ENCODE assay signal across 17 cellular contexts in the genomic region with DNA sequence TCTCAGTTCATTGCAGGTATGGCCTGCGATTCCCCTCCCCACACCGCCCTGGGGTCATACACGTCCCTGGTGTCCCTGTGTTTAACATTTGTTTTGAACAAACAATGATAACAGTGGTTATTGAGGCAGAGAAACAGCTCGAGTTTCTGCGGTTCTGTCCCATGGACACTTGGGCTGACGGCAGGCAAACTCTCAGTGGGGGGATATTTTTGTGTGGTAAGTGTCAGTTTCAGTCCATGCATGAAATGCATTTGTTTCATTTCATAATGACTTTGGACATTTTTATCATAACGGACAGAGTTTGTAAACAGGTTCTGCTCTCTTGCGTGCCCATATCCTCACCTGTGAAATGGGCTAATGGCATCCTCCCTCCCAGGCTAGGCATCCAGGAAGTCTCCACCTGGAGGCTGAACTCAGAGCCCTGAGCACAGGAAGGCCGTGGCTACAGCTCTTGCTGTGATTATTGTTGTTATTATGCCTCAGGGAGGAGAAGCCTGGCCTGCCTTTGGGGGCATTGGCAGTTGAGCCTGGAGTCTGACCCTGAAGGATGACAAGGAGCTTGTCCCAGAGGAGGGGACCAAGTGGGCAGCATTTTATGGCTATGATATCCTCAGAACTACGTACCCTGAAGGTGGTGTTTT.
"Had no signal": no experiment of that assay in that cellular context is flagged by ENCODE, and none has a peak within 500 bp of the region (broad histone marks: within the 10 kb centered on the region; RNA-seq: fewer than 3 reads in every experiment).

No MANE protein-coding gene starts in this region.

- H3K9me3 ChIP-seq: esophagus muscularis mucosa, ovary, suprapubic skin, transverse colon, vagina had no signal

- H3K27ac ChIP-seq: esophagus muscularis mucosa, ovary, suprapubic skin, transverse colon, vagina, WERI-Rb-1 had no signal

- H3K27me3 Mint-ChIP-seq: activated naive CD8-positive, alpha-beta T cell; naive thymus-derived CD8-positive, alpha-beta T cell; stimulated activated naive CD8-positive, alpha-beta T cell treated with anti-CD3 and anti-CD28 coated beads, Interleukin-15, amount 100 ng/mL, for 72 hours had no signal

- H3K4me3 ChIP-seq: esophagus muscularis mucosa, ovary, smooth muscle cell, suprapubic skin, transverse colon, vagina had no signal

- H3K36me3 Mint-ChIP-seq: activated naive CD8-positive, alpha-beta T cell; immature natural killer cell had no signal

- H3K4me1 ChIP-seq: esophagus muscularis mucosa, transverse colon had no signal

- H3K27me3 ChIP-seq: esophagus muscularis mucosa, ovary, suprapubic skin, transverse colon, vagina had no signal

- DNase-seq: activated CD4-positive, alpha-beta T cell treated with anti-CD3 and anti-CD28 coated beads, Interleukin-2, amount 50 U/mL, for 4 hours; effector CD8-positive, alpha-beta T cell; immature natural killer cell; mesenchymal stem cell; naive thymus-derived CD8-positive, alpha-beta T cell; ovary; stimulated activated CD4-positive, alpha-beta T cell treated with anti-CD3 and anti-CD28 coated beads, Interleukin-4, amount 100 ng/mL, for 1 hour; stimulated activated naive CD8-positive, alpha-beta T cell treated with anti-CD3 and anti-CD28 coated beads, Interleukin-15, amount 100 ng/mL, for 72 hours; WERI-Rb-1 had no signal

- H3K36me3 ChIP-seq: esophagus muscularis mucosa, ovary, suprapubic skin, transverse colon, vagina, WERI-Rb-1 had no signal

- H3K4me3 Mint-ChIP-seq: activated naive CD8-positive, alpha-beta T cell; dendritic cell treated with granulocyte-macrophage colony-stimulating factor and Interleukin-4, amounts not matched to agents 40 ng/mL and 50 ng/mL, for 4 days; immature natural killer cell; naive thymus-derived CD8-positive, alpha-beta T cell; stimulated activated naive CD8-positive, alpha-beta T cell treated with anti-CD3 and anti-CD28 coated beads, Interleukin-15, amount 100 ng/mL, for 72 hours had no signal

- H3K4me1 Mint-ChIP-seq: immature natural killer cell; stimulated activated naive CD8-positive, alpha-beta T cell treated with anti-CD3 and anti-CD28 coated beads, Interleukin-15, amount 100 ng/mL, for 72 hours had no signal

- H3K9me3 Mint-ChIP-seq: dendritic cell treated with granulocyte-macrophage colony-stimulating factor and Interleukin-4, amounts not matched to agents 40 ng/mL and 50 ng/mL, for 4 days; immature natural killer cell; naive thymus-derived CD8-positive, alpha-beta T cell; stimulated activated naive CD8-positive, alpha-beta T cell treated with anti-CD3 and anti-CD28 coated beads, Interleukin-15, amount 100 ng/mL, for 72 hours had no signal

- H3K27ac Mint-ChIP-seq: activated naive CD8-positive, alpha-beta T cell; dendritic cell treated with granulocyte-macrophage colony-stimulating factor and Interleukin-4, amounts not matched to agents 40 ng/mL and 50 ng/mL, for 4 days; immature natural killer cell; naive thymus-derived CD8-positive, alpha-beta T cell had no signal

- ATAC-seq: naive thymus-derived CD8-positive, alpha-beta T cell; sciatic nerve; stimulated activated naive CD8-positive, alpha-beta T cell treated with anti-CD3 and anti-CD28 coated beads, Interleukin-15, amount 100 ng/mL, for 72 hours had no signal

- H3K4me2 ChIP-seq: smooth muscle cell had no signal
